Comparison of ENCODE assay signal across 23 cellular contexts in the genomic region with DNA sequence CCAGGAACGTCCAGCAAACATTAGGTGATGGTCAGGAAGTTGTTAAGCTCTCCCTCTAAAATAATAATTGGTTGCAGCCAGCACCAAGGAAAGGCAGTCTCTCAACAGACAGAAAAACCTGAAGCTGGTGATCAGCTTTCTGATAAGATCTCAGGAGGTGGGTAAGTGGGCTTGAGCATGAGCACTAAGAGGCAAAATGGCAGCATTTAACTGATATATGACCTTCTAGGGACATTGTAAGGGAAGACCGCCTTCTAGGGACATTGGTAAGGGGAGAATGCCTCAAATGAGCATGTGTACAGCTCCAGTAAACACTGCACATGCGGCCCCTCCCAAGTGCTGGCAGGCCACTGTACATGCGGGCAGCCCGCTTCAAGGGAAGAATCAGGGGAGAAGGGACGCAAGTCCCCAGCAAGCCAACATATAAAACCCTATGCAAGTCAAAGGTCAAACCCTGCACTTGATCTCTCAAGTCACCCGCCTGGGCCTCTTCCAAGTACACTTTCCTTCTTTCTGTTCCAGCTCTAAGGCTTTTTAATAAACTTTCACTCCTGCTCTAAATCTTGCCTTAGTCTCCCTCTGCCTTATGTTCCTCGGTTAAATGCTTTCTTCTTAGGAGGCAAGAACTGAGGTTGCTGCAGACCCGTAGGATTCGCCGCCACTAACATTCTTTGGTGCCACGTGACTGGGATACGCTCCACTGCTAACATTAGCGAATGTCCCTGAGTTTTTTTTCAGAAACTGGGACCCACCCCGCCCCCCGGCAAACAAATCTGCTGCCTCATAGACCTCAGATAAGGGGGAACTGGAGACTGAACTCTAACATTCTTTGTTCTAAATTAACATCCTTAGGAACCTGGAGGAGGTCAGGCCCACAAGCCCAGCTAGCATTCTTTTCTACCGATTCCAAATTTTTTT.
"Had no signal": no experiment of that assay in that cellular context is flagged by ENCODE, and none has a peak within 500 bp of the region (broad histone marks: within the 10 kb centered on the region; RNA-seq: fewer than 3 reads in every experiment).

No MANE protein-coding gene starts in this region.

- H3K27ac Mint-ChIP-seq: mesothelial cell of epicardium; natural killer cell; stimulated activated effector memory CD8-positive, alpha-beta T cell treated with anti-CD3 and anti-CD28 coated beads, Interleukin-12 subunit alpha, Interleukin-12 subunit beta, amount 100 ng/mL, for 72 hours; stimulated activated naive CD8-positive, alpha-beta T cell treated with anti-CD3 and anti-CD28 coated beads, Interleukin-15, amount 100 ng/mL, for 72 hours had no signal

- H3K79me2 ChIP-seq: hepatocyte had no signal

- H3K27me3 ChIP-seq: heart right ventricle, hepatocyte, pancreas, thyroid gland, transverse colon, upper lobe of right lung had no signal

- H3K4me3 Mint-ChIP-seq: mesothelial cell of epicardium; naive B cell; natural killer cell; stimulated activated effector memory CD8-positive, alpha-beta T cell treated with anti-CD3 and anti-CD28 coated beads, Interleukin-12 subunit alpha, Interleukin-12 subunit beta, amount 100 ng/mL, for 72 hours; stimulated activated naive CD8-positive, alpha-beta T cell treated with anti-CD3 and anti-CD28 coated beads, Interleukin-15, amount 100 ng/mL, for 72 hours had no signal

- H2AFZ ChIP-seq: hepatocyte had no signal

- H3K4me1 ChIP-seq: prostate gland, thyroid gland, transverse colon, upper lobe of right lung had no signal

- DNase-seq: heart right ventricle; islet precursor cell; left ventricle myocardium inferior; mesendoderm; naive B cell; natural killer cell; right cardiac atrium; stimulated activated CD4-positive, alpha-beta T cell treated with anti-CD3 and anti-CD28 coated beads, Interleukin-4, amount 100 ng/mL, for 24 hours; stimulated activated naive CD4-positive, alpha-beta T cell treated with Interleukin-2 at 50 U/mL for 16 hours; stimulated activated naive CD8-positive, alpha-beta T cell treated with anti-CD3 and anti-CD28 coated beads, Interleukin-15, amount 100 ng/mL, for 72 hours; substantia nigra; thyroid gland; transverse colon; upper lobe of right lung had no signal

- H3K27ac ChIP-seq: heart right ventricle, hepatocyte, left ventricle myocardium inferior, pancreas, prostate gland, skin epidermis, thyroid gland, transverse colon, upper lobe of right lung had no signal

- H3K4me1 Mint-ChIP-seq: natural killer cell; stimulated activated effector memory CD8-positive, alpha-beta T cell treated with anti-CD3 and anti-CD28 coated beads, Interleukin-12 subunit alpha, Interleukin-12 subunit beta, amount 100 ng/mL, for 72 hours had no signal

- H3K27me3 Mint-ChIP-seq: naive B cell; stimulated activated naive CD8-positive, alpha-beta T cell treated with anti-CD3 and anti-CD28 coated beads, Interleukin-15, amount 100 ng/mL, for 72 hours had no signal

- H3K4me3 ChIP-seq: heart right ventricle, hepatocyte, left ventricle myocardium inferior, lung, pancreas, prostate gland, skin epidermis, thyroid gland, transverse colon, upper lobe of right lung had no signal

- H3K36me3 ChIP-seq: heart right ventricle, left ventricle myocardium inferior, pancreas, prostate gland, thyroid gland, transverse colon, upper lobe of right lung had no signal

- H3K9me3 ChIP-seq: left ventricle myocardium inferior, pancreas, prostate gland, thyroid gland, transverse colon, upper lobe of right lung had no signal

- H3K4me2 ChIP-seq: hepatocyte had no signal

- FAIRE-seq: pancreas, urothelium cell line had no signal

- ATAC-seq: heart right ventricle; natural killer cell; right cardiac atrium; sciatic nerve; stimulated activated effector memory CD8-positive, alpha-beta T cell treated with anti-CD3 and anti-CD28 coated beads, Interleukin-12 subunit alpha, Interleukin-12 subunit beta, amount 100 ng/mL, for 72 hours; stimulated activated naive CD8-positive, alpha-beta T cell treated with anti-CD3 and anti-CD28 coated beads, Interleukin-15, amount 100 ng/mL, for 72 hours; upper lobe of right lung had no signal

- H3K9me3 Mint-ChIP-seq: natural killer cell; stimulated activated effector memory CD8-positive, alpha-beta T cell treated with anti-CD3 and anti-CD28 coated beads, Interleukin-12 subunit alpha, Interleukin-12 subunit beta, amount 100 ng/mL, for 72 hours had no signal

- H3K36me3 Mint-ChIP-seq: mesothelial cell of epicardium; natural killer cell; stimulated activated effector memory CD8-positive, alpha-beta T cell treated with anti-CD3 and anti-CD28 coated beads, Interleukin-12 subunit alpha, Interleukin-12 subunit beta, amount 100 ng/mL, for 72 hours had no signal
